Comparison of ENCODE assay signal across 19 cellular contexts in the genomic region with DNA sequence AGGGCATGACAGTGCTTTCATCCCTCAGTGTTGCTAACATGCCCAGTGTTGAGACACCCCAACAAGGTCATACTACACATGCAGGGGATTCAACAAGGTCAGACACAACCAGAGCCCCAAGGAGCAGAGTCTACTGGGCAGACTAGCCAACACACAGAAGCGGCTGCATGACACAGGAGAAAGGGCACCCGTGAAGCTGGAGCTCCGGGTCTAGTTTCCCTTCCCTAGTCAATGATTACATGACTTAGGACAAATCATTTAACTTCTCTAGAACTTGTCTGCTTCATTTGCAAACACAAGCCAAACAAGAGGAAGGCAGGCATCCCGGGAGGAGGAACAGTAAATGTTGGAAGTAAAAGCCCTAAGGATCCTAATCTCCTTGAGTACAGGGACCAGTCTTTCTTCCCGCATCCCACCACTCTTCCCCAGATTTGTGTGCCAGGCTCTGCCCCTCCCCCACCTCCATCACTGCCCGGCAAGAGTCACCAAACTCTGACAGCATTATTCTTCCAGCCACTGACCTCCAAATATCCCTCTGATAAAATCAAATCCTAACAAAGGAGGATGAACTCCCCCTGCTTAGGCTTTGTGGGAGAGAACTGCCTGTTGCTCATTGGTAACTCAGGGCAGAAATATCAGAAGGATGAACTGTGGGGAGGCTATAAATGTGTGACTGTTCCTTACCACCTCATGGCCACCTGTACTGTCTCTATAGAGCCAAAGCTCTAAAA.
DNase-seq lines count a peak whose midpoint lies in the region; ATAC-seq, FAIRE-seq and TF ChIP-seq lines count a peak whose summit lies in the region.
"Had no signal": no experiment of that assay in that cellular context is flagged by ENCODE, and none has a peak within 500 bp of the region (broad histone marks: within the 10 kb centered on the region; RNA-seq: fewer than 3 reads in every experiment).

No MANE protein-coding gene starts in this region.

- H3K9me2 ChIP-seq in PC-9 (ENCODE audit: insufficient read depth) = no peaks in the 10 kb centered on the region

- peaks cover 2% of the 10 kb centered on the region for H3K27me3 Mint-ChIP-seq in activated T-cell treated with anti-CD3 and anti-CD28 coated beads, Interleukin-2, amount 50 U/mL, for 4 hours (ENCODE audit: low read depth)

- H3K9ac ChIP-seq in fibroblast of lung (ENCODE audit: insufficient read depth, low read length) = no peak overlapping the region

- TF ChIP-seq POLR2A in A549 (IDR thresholded peaks at IDR 0.05; ENCODE audit: low read length) = no peak

- intact Hi-C loops in PC-9 (cut with micrococcal nuclease; ENCODE audit: unreplicated experiment) (no loop called here), pancreas (cut with DNase I) (no loop called here)

- H3K9me3 Mint-ChIP-seq in activated T-cell treated with anti-CD3 and anti-CD28 coated beads, Interleukin-2, amount 50 U/mL, for 4 hours = no peaks in the 10 kb centered on the region
- H3K9me3 Mint-ChIP-seq: activated naive CD4-positive, alpha-beta T cell treated with anti-CD3 and anti-CD28 coated beads, Interleukin-2, amount 50 U/mL, for 72 hours; nephron progenitor cell; T-helper 2 cell treated with Interferon-gamma antibody and Interleukin-4, amounts not matched to agents 5 μg/mL and 100 μg/mL, for 36 hours had no signal

- H3K4me3 Mint-ChIP-seq in activated T-cell treated with anti-CD3 and anti-CD28 coated beads, Interleukin-2, amount 50 U/mL, for 4 hours = no peak overlapping the region
- H3K4me3 Mint-ChIP-seq: nephron progenitor cell; T-helper 2 cell treated with Interferon-gamma antibody and Interleukin-4, amounts not matched to agents 5 μg/mL and 100 μg/mL, for 36 hours had no signal

- BruUV-seq in PC-9 (replicated peaks; lab: Mats Ljungman, UMichigan) = no TSS peak

- H3K4me1 Mint-ChIP-seq in activated T-cell treated with anti-CD3 and anti-CD28 coated beads, Interleukin-2, amount 50 U/mL, for 4 hours (ENCODE audit: low read depth) = no peaks in the 10 kb centered on the region

- H3K4me2 ChIP-seq in A549 (peak overlapping the region; percentile 78), PC-9 (peak overlapping the region; percentile 8; the same call in 1 of the 2 replicates), fibroblast of lung (ENCODE audit: extremely low read depth, insufficient read depth, low read length) (peak overlapping the region; percentile 40)

- H3K4me1 ChIP-seq in A549 (peaks cover 48% of the 10 kb centered on the region), PC-9 (replicated peaks; ENCODE audit: insufficient read depth) (peaks cover 49% of the 10 kb centered on the region), fibroblast of lung (ENCODE audit: control insufficient read depth, extremely low read depth, insufficient read depth, low read length) (peaks cover 27% of the 10 kb centered on the region), pancreas (no peaks in the 10 kb centered on the region)
- H3K4me1 ChIP-seq: Caco-2, HAP-1 had no signal

- H3K79me2 ChIP-seq in PC-9 (ENCODE audit: low read depth) (no peaks in the 10 kb centered on the region), fibroblast of lung (ENCODE audit: control insufficient read depth, insufficient read depth, low read length) (peaks cover 15% of the 10 kb centered on the region)

- H4K20me1 ChIP-seq in PC-9 (ENCODE audit: insufficient read depth) (no peaks in the 10 kb centered on the region), fibroblast of lung (ENCODE audit: control insufficient read depth, extremely low read depth, insufficient read depth, low read length) (no peaks in the 10 kb centered on the region)

- H3K27me3 ChIP-seq in PC-9 (ENCODE audit: insufficient read depth, low read depth) (no peaks in the 10 kb centered on the region), fibroblast of lung (ENCODE audit: control insufficient read depth, insufficient read depth, low read length) (no peaks in the 10 kb centered on the region), pancreas (no peaks in the 10 kb centered on the region)
- H3K27me3 ChIP-seq: vagina had no signal

- DNase-seq in A549 (ENCODE audit: low read depth in 1 of 2, low spot score in 1 of 2) = peak; percentile 29 to 30
- DNase-seq in PC-9 = no peak
- no peak for DNase-seq in fibroblast of lung (ENCODE audit: low read depth in 2 of 2)
- no peak for DNase-seq in pancreas
- no peak for DNase-seq in HT-29 (ENCODE audit: low spot score)
- DNase-seq in cortex of kidney (lab: John Stamatoyannopoulos, UW) = no peak
- no peak for DNase-seq in NCI-H2107 treated with DMSO at 0.1 percent for 48 hours (lab: John Stamatoyannopoulos, UW; ENCODE audit: unreplicated experiment)
- DNase-seq in activated T-cell treated with anti-CD3 and anti-CD28 coated beads, Interleukin-2, amount 50 U/mL, for 4 hours = no peak
- DNase-seq: Caco-2; heart left ventricle; NCI-H187; nephron progenitor cell; stimulated activated CD4-positive, alpha-beta T cell treated with anti-CD3 and anti-CD28 coated beads, Interleukin-4, amount 100 ng/mL, for 4 hours had no signal

- POLR2A ChIA-PET in A549 (lab: Yijun Ruan, JAX) = no interaction called here
- POLR2A ChIA-PET in PC-9 (lab: Charles Lee; ENCODE audit: unreplicated experiment) = no interaction called here

- 17% methylated on average over 6 of the region's 6 CpGs for WGBS in A549 (ENCODE audit: missing lambda C conversion rate)
- WGBS in pancreas, 2 donors = 34 to 37% methylated on average over 6 of the region's 6 CpGs

- H2AFZ ChIP-seq in PC-9 (no peak overlapping the region), fibroblast of lung (ENCODE audit: low read length) (no peak overlapping the region)

- H3K4me3 ChIP-seq in A549 (no peak overlapping the region), PC-9 (no peak overlapping the region), fibroblast of lung (replicated peaks in 1 of 4; ENCODE audit: control extremely low read depth in 1 of 4, insufficient read depth in 1 of 4, low read depth in 3 of 4, low read length in 4 of 4) (no peak overlapping the region), pancreas (no peak overlapping the region)
- H3K4me3 ChIP-seq: HAP-1, heart left ventricle, vagina had no signal

- no peaks in the 10 kb centered on the region for H3K36me3 Mint-ChIP-seq in activated T-cell treated with anti-CD3 and anti-CD28 coated beads, Interleukin-2, amount 50 U/mL, for 4 hours (ENCODE audit: insufficient read depth)
- H3K36me3 Mint-ChIP-seq: activated naive CD4-positive, alpha-beta T cell treated with anti-CD3 and anti-CD28 coated beads, Interleukin-2, amount 50 U/mL, for 72 hours had no signal

- ATAC-seq in A549 = peak; percentile 37 to 51; a peak in 5 of 6 replicates
- ATAC-seq in pancreas = peak in 3 of 4 donors; percentile 64 to 77 (median 72)
- no peak for ATAC-seq in activated T-cell treated with anti-CD3 and anti-CD28 coated beads, Interleukin-2, amount 50 U/mL, for 4 hours
- ATAC-seq: activated naive CD4-positive, alpha-beta T cell treated with anti-CD3 and anti-CD28 coated beads, Interleukin-2, amount 50 U/mL, for 72 hours; sciatic nerve had no signal

- TF ChIP-seq RAD21 in A549 (conservative IDR thresholded peaks at IDR 0.05 in 1 of 2, IDR thresholded peaks at IDR 0.05 in 1 of 2) = no peak

- H3K36me3 ChIP-seq in PC-9 (ENCODE audit: low read depth) (no peaks in the 10 kb centered on the region), fibroblast of lung (ENCODE audit: control insufficient read depth, insufficient read depth, low read length) (no peaks in the 10 kb centered on the region), pancreas (no peaks in the 10 kb centered on the region)
- H3K36me3 ChIP-seq: HAP-1, heart left ventricle, vagina had no signal

- H3F3A ChIP-seq in PC-9 (ENCODE audit: insufficient read depth, low read depth) = peaks cover 10% of the 10 kb centered on the region; the same call in 1 of the 2 replicates

- no peak for TF ChIP-seq EP300 in A549 (IDR thresholded peaks at IDR 0.05)

- H3K27ac ChIP-seq in A549 (peak overlapping the region; percentile 85 to 89), PC-9 (no peak overlapping the region), fibroblast of lung (ENCODE audit: insufficient read depth, low read length) (peak overlapping the region; percentile 37), pancreas (no peak overlapping the region)
- H3K27ac ChIP-seq: RWPE1, vagina had no signal

- H3K9me3 ChIP-seq in A549 = no peaks in the 10 kb centered on the region
- H3K9me3 ChIP-seq in PC-9 (ENCODE audit: insufficient read depth, low read depth) = no peaks in the 10 kb centered on the region
- no peaks in the 10 kb centered on the region for H3K9me3 ChIP-seq in fibroblast of lung (ENCODE audit: control insufficient read depth, insufficient read depth, low read depth, low read length)
- H3K9me3 ChIP-seq in pancreas = no peaks in the 10 kb centered on the region
- H3K9me3 ChIP-seq: Caco-2, HAP-1, heart left ventricle, vagina had no signal

- CTCF ChIA-PET in A549 (lab: Yijun Ruan, JAX) (interaction anchor here (1.0 to 1.2 kb wide), 2 partner anchors 10 to 108 kb away, joined by 3 to 4 read pairs; no protein-coding TSS in a partner anchor), PC-9 (lab: Charles Lee) (interaction anchor here (0.6 kb wide), 1 partner anchor 358 kb away, joined by 3 read pairs; no protein-coding TSS in a partner anchor)

- TF ChIP-seq CTCF in A549 (IDR thresholded peaks at IDR 0.05) (no peak), PC-9 (conservative IDR thresholded peaks at IDR 0.05) (no peak), fibroblast of lung (conservative IDR thresholded peaks at IDR 0.05 in 1 of 2, IDR thresholded peaks at IDR 0.05 in 1 of 2; ENCODE audit: low read depth in 1 of 2, low read length in 2 of 2) (no peak), pancreas (IDR thresholded peaks at IDR 0.05) (no peak)

- FAIRE-seq in A549 (lab: Jason Lieb, UNC) = no peak
- FAIRE-seq in pancreas (lab: Jason Lieb, UNC) = no peak

TF ChIP-seq in A549, 52 proteins besides CTCF, POLR2A, EP300 and RAD21:
- TF ChIP-seq MAZ (IDR thresholded peaks at IDR 0.05; ENCODE audit: borderline replicate concordance, low read depth, low read length) (no peak), GATA3 (IDR thresholded peaks at IDR 0.05; ENCODE audit: borderline replicate concordance) (peak; percentile 36; the same call in 1 of the 2 replicates)

Comparison
In these comparisons a context has a peak if more than half of its experiments do, and no peak if none do; other contexts are left out.
1. ATAC-seq: peak in A549 (2 of 2) and pancreas (3 of 4); none in activated T-cell treated with anti-CD3 and anti-CD28 coated beads, Interleukin-2, amount 50 U/mL, for 4 hours (0 of 2).
2. DNase-seq: peak in A549 (2 of 2); none in PC-9 (0 of 2), fibroblast of lung (0 of 2), pancreas (0 of 6), HT-29 (single experiment), cortex of kidney (single experiment), NCI-H2107 treated with DMSO at 0.1 percent for 48 hours (single experiment) and activated T-cell treated with anti-CD3 and anti-CD28 coated beads, Interleukin-2, amount 50 U/mL, for 4 hours (single experiment).
3. H3K27ac ChIP-seq: peak in A549 (2 of 2) and fibroblast of lung (single experiment); none in PC-9 (single experiment) and pancreas (0 of 4).
4. H3K4me2 ChIP-seq: peak in every context shown above with its lines; median percentile 78 in A549; 40 in fibroblast of lung; 8 in PC-9.